ENCODE assay signal across 15 cellular contexts in the genomic region with DNA sequence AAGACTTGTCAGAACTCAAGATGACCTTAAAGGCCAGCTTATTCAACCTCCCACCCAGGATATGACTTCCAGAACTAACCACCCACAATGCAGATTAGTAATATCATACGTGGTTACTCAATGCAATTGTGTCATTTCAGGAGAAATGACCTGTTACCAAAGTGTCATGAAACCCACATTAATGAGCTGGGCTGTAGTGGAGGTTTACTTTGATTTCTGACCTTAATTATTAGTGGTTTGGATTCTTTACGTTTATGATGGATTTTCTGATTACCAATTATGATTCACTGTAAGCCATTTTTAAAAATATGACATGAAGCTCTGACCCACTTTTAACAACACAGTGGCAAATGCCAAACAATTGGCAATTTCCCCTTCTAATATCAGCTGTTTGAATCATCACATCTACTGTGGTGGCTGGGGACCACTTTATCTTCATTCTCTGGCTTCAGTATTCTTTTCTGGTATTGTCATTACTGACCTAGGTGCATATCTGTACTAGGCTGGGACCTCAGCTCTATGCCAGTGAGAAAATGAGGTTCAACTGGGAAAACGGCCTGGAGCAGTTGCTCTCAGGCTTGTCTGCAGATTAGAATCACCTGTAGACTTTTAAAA.
DNase-seq lines count a peak whose midpoint lies in the region; ATAC-seq and TF ChIP-seq lines count a peak whose summit lies in the region.
"Had no signal": no experiment of that assay in that cellular context is flagged by ENCODE, and none has a peak within 500 bp of the region (broad histone marks: within the 10 kb centered on the region; RNA-seq: fewer than 3 reads in every experiment).

No MANE protein-coding gene starts in this region.

- intact Hi-C loops in HCT116 (cut with micrococcal nuclease) = no loop called here
- intact Hi-C loops in thyroid gland (cut with DNase I) = no loop called here

- TF ChIP-seq CTCF in HCT116 (IDR thresholded peaks at IDR 0.05 in 2 of 3, conservative IDR thresholded peaks at IDR 0.05 in 1 of 3; ENCODE audit: borderline replicate concordance in 1 of 3, insufficient read depth in 1 of 3, low read depth in 2 of 3, low read length in 2 of 3) (no peak), thyroid gland (IDR thresholded peaks at IDR 0.05) (no peak)

- POLR2A ChIA-PET in HCT116 (lab: Charles Lee) = no interaction called here

- H3K9me2 ChIP-seq in HCT116 (ENCODE audit: insufficient read depth) = no peaks in the 10 kb centered on the region

- H2AFZ ChIP-seq in HCT116 (ENCODE audit: low read depth, low read length, poor library complexity, severe bottlenecking) = no peak overlapping the region
- H2AFZ ChIP-seq: PC-9 had no signal

- H3K27me3 Mint-ChIP-seq in activated T-cell treated with anti-CD3 and anti-CD28 coated beads, Interleukin-2, amount 50 U/mL, for 72 hours (ENCODE audit: low read depth) = peaks cover 10% of the 10 kb centered on the region

- CTCF ChIA-PET in HCT116 (lab: Charles Lee) = no interaction called here

- no peak overlapping the region for H3K4me2 ChIP-seq in HCT116 (ENCODE audit: low read length)
- H3K4me2 ChIP-seq: KMS-11, PC-9 had no signal

- H3K27ac ChIP-seq in HCT116 (ENCODE audit: low read depth, low read length) (no peak overlapping the region), thyroid gland (peak overlapping the region in 2 of 3 donors; percentile 17 to 24)
- H3K27ac ChIP-seq: KMS-11, PC-9 had no signal

- no TSS peak for BruUV-seq in HCT116 (replicated peaks; lab: Mats Ljungman, UMichigan)

- H3K36me3 Mint-ChIP-seq in activated T-cell treated with anti-CD3 and anti-CD28 coated beads, Interleukin-2, amount 50 U/mL, for 72 hours (ENCODE audit: insufficient read depth in 2 of 2) = no peaks in the 10 kb centered on the region

- H3K9me3 Mint-ChIP-seq in activated T-cell treated with anti-CD3 and anti-CD28 coated beads, Interleukin-2, amount 50 U/mL, for 72 hours = peaks cover 2 to 3% of the 10 kb centered on the region in 2 donors

- H3K36me3 ChIP-seq in HCT116 (ENCODE audit: control insufficient read depth in 1 of 2, insufficient read depth in 2 of 2, low read length in 2 of 2) (no peaks in the 10 kb centered on the region), thyroid gland (no peaks in the 10 kb centered on the region)

- no peak for TF ChIP-seq RAD21 in HCT116 (IDR thresholded peaks at IDR 0.05; ENCODE audit: low read depth)

- no peaks in the 10 kb centered on the region for H3K79me2 ChIP-seq in HCT116 (ENCODE audit: insufficient read depth, low read length)

- H3K4me3 ChIP-seq in HCT116 (replicated peaks in 1 of 2; ENCODE audit: low read depth in 1 of 2, low read length in 2 of 2) (no peak overlapping the region), thyroid gland (replicated peaks in 1 of 3) (no peak overlapping the region)
- H3K4me3 ChIP-seq: PC-9 had no signal

- 84 to 95% methylated on average over 3 of the region's 3 CpGs for WGBS in thyroid gland, 2 donors

- H3K4me3 Mint-ChIP-seq in activated T-cell treated with anti-CD3 and anti-CD28 coated beads, Interleukin-2, amount 50 U/mL, for 72 hours = no peak overlapping the region
- H3K4me3 Mint-ChIP-seq: CD4-positive, alpha-beta T cell had no signal

- H3K4me1 ChIP-seq in HCT116 (ENCODE audit: control insufficient read depth in 1 of 2, insufficient read depth in 2 of 2, low read length in 2 of 2) = no peaks in the 10 kb centered on the region
- H3K4me1 ChIP-seq in thyroid gland = no peaks in the 10 kb centered on the region

- peak overlapping the region; percentile 24 for H3K27ac Mint-ChIP-seq in activated T-cell treated with anti-CD3 and anti-CD28 coated beads, Interleukin-2, amount 50 U/mL, for 72 hours
- H3K27ac Mint-ChIP-seq: CD4-positive, alpha-beta T cell had no signal

- no peaks in the 10 kb centered on the region for H4K20me1 ChIP-seq in HCT116 (ENCODE audit: insufficient read depth)

- peaks cover 9% of the 10 kb centered on the region for H3K4me1 Mint-ChIP-seq in activated T-cell treated with anti-CD3 and anti-CD28 coated beads, Interleukin-2, amount 50 U/mL, for 72 hours (ENCODE audit: low read depth)

- DNase-seq in activated T-cell treated with anti-CD3 and anti-CD28 coated beads, Interleukin-2, amount 50 U/mL, for 72 hours = no peak
- DNase-seq in activated T-cell treated with anti-CD3 and anti-CD28 coated beads, Interleukin-2, amount 50 U/mL, for 48 hours = no peak
- DNase-seq in HCT116 (ENCODE audit: low read depth, low spot score) (no peak), renal cortical epithelial cell (ENCODE audit: low read depth) (peak; percentile 1), thyroid gland (no peak), NCI-H524 (lab: John Stamatoyannopoulos, UW) (no peak), NCI-H1105 treated with DMSO at 0.1 percent for 48 hours (lab: John Stamatoyannopoulos, UW) (no peak)
- DNase-seq: Calu3; CD4-positive, alpha-beta T cell; NCI-H1092 treated with DMSO at 0.1 percent for 48 hours; NCI-H187; NCI-H446; NCI-H748 treated with DMSO at 0.1 percent for 48 hours; PC-9 had no signal

- RAD21 ChIA-PET in HCT116 (lab: Charles Lee; ENCODE audit: low non-redundant PET in 1 of 2, low total read pairs in 2 of 2, uncharacterized antibody in 2 of 2, unreplicated experiment in 2 of 2) = no interaction called here

- ATAC-seq in activated T-cell treated with anti-CD3 and anti-CD28 coated beads, Interleukin-2, amount 50 U/mL, for 72 hours (replicated peaks in 1 of 2) = peak; percentile 79 to 85
- ATAC-seq in HCT116 = no peak

- TF ChIP-seq POLR2A in HCT116 (IDR thresholded peaks at IDR 0.05; ENCODE audit: borderline replicate concordance, extremely low read depth, insufficient read depth, insufficient read length) (no peak), thyroid gland (IDR thresholded peaks at IDR 0.05) (no peak)

- H3K9me3 ChIP-seq in HCT116 (ENCODE audit: control insufficient read depth in 1 of 2, insufficient read depth in 1 of 2, low read depth in 1 of 2, low read length in 2 of 2) (peaks cover 0 to 3% of the 10 kb centered on the region in 2 experiments; a peak in 1 of 4 replicates), thyroid gland (no peaks in the 10 kb centered on the region)

- no peak overlapping the region for H3K9ac ChIP-seq in HCT116 (ENCODE audit: low read length)
- H3K9ac ChIP-seq: KMS-11 had no signal

- H3K27me3 ChIP-seq in HCT116 (ENCODE audit: insufficient read depth, low read length) = no peaks in the 10 kb centered on the region
- no peaks in the 10 kb centered on the region for H3K27me3 ChIP-seq in thyroid gland

TF ChIP-seq in HCT116, 20 proteins besides CTCF, POLR2A, EP300 and RAD21:
- TF ChIP-seq CEBPB (IDR thresholded peaks at IDR 0.05; ENCODE audit: low read depth) = 0 out of 2 replicates have a peak, but pooled peaks have one; percentile 20
- TF ChIP-seq, protein P1, sequence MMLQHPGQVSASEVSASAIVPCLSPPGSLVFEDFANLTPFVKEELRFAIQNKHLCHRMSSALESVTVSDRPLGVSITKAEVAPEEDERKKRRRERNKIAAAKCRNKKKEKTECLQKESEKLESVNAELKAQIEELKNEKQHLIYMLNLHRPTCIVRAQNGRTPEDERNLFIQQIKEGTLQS (IDR thresholded peaks at IDR 0.05) = no peak
TF ChIP-seq in HCT116: peak in this region for 1.
